In genomic region chr20:18566892-18567738, GRCh38 we compare ENCODE assay signal across 1 cellular context.
TF ChIP-seq lines count a peak whose summit lies in the region.

Gene SMIM26, plus strand, starts transcription at chr20:18567432. Its CDS starts 47 bp downstream, at chr20:18567479.

TF ChIP-seq in K562, 482 proteins besides CTCF, POLR2A, EP300 and RAD21 (continued from another document and continues in another):
- no peak for TF ChIP-seq CEBPZ (IDR thresholded peaks at IDR 0.05; ENCODE audit: borderline replicate concordance, low read depth, low read length)
- no peak for TF ChIP-seq TEAD2 (tag; IDR thresholded peaks at IDR 0.05)
- TF ChIP-seq E2F4 (CRISPR knock-in tag; IDR thresholded peaks at IDR 0.05; ENCODE audit: low read depth): no peak
- peak; percentile 72; the same call in 1 of the 2 replicates for TF ChIP-seq AFF4 (CRISPR knock-in tag; IDR thresholded peaks at IDR 0.05)
- no peak for TF ChIP-seq THAP7 (CRISPR knock-in tag; IDR thresholded peaks at IDR 0.05)
- no peak for TF ChIP-seq TCFL5 (CRISPR knock-in tag; conservative IDR thresholded peaks at IDR 0.05)
- peak; percentile 79 for TF ChIP-seq USF1 (CRISPR knock-in tag; IDR thresholded peaks at IDR 0.05)
- TF ChIP-seq OTX1 (CRISPR knock-in tag; IDR thresholded peaks at IDR 0.05): no peak
- no peak for TF ChIP-seq CBX2 (IDR thresholded peaks at IDR 0.05; ENCODE audit: insufficient read depth, low read length, poor library complexity, severe bottlenecking)
- TF ChIP-seq NCOR1 (IDR thresholded peaks at IDR 0.05): no peak
- TF ChIP-seq NUFIP1 (IDR thresholded peaks at IDR 0.05; ENCODE audit: partially characterized antibody): no peak
- TF ChIP-seq ZNF586 (CRISPR knock-in tag; conservative IDR thresholded peaks at IDR 0.05): no peak
- TF ChIP-seq GABPA (tag; conservative IDR thresholded peaks at IDR 0.05; ENCODE audit: low read depth): peak; percentile 97
- TF ChIP-seq HES1 (IDR thresholded peaks at IDR 0.05; ENCODE audit: low read depth): no peak
- TF ChIP-seq SFPQ (IDR thresholded peaks at IDR 0.05; ENCODE audit: low read depth, low read length): no peak
- no peak for TF ChIP-seq SMAD1 (IDR thresholded peaks at IDR 0.05; ENCODE audit: low read depth, low read length, partially characterized antibody)
- TF ChIP-seq ZNF12 (CRISPR knock-in tag; IDR thresholded peaks at IDR 0.05): no peak
- TF ChIP-seq PYGO2 (tag; IDR thresholded peaks at IDR 0.05): no peak
- TF ChIP-seq ZNF24 (IDR thresholded peaks at IDR 0.05): no peak
- TF ChIP-seq BRF1 (IDR thresholded peaks at IDR 0.05; ENCODE audit: borderline replicate concordance, extremely low read depth, insufficient read length): no peak
- TF ChIP-seq SIX5 (IDR thresholded peaks at IDR 0.05; ENCODE audit: borderline replicate concordance in 1 of 2, insufficient read depth in 1 of 2, low read depth in 1 of 2, low read length in 2 of 2): no peak; a peak in 1 of 4 replicates
- peak; percentile 97 for TF ChIP-seq ZBTB40 (IDR thresholded peaks at IDR 0.05)
- TF ChIP-seq ZBTB40 (CRISPR knock-in tag; IDR thresholded peaks at IDR 0.05): no peak
- TF ChIP-seq ZBTB34 (CRISPR knock-in tag; IDR thresholded peaks at IDR 0.05): no peak
- no peak for TF ChIP-seq MIER1 (IDR thresholded peaks at IDR 0.05; ENCODE audit: low read depth)
- peak; percentile 84; the same call in 1 of the 2 replicates for TF ChIP-seq TOE1 (IDR thresholded peaks at IDR 0.05; ENCODE audit: borderline replicate concordance)
- TF ChIP-seq TOE1 (CRISPR knock-in tag; IDR thresholded peaks at IDR 0.05; ENCODE audit: borderline replicate concordance, low read depth): no peak
- no peak for TF ChIP-seq ZNF41 (CRISPR knock-in tag; conservative IDR thresholded peaks at IDR 0.05)
- TF ChIP-seq ZBTB7A (IDR thresholded peaks at IDR 0.05; ENCODE audit: borderline replicate concordance, control insufficient read depth, low read depth, low read length): no peak
- TF ChIP-seq SAFB (IDR thresholded peaks at IDR 0.05; ENCODE audit: borderline replicate concordance, low read depth, low read length): no peak
- TF ChIP-seq BRCA1 (IDR thresholded peaks at IDR 0.05): no peak
- no peak for TF ChIP-seq BRCA1 (CRISPR knock-in tag; IDR thresholded peaks at IDR 0.05)
- TF ChIP-seq DDX20 (tag; IDR thresholded peaks at IDR 0.05; ENCODE audit: low read depth): no peak
- TF ChIP-seq POLR3A (IDR thresholded peaks at IDR 0.05; ENCODE audit: borderline replicate concordance, extremely low read depth, insufficient read depth, insufficient read length): no peak
- TF ChIP-seq TGIF2 (CRISPR knock-in tag; IDR thresholded peaks at IDR 0.05): no peak
- TF ChIP-seq TAL1 (IDR thresholded peaks at IDR 0.05): no peak
- no peak for TF ChIP-seq CBX3 (IDR thresholded peaks at IDR 0.05; ENCODE audit: borderline replicate concordance in 1 of 2, low read length in 2 of 2)
